20 cellular contexts compared by ENCODE assay signal in the genomic region with DNA sequence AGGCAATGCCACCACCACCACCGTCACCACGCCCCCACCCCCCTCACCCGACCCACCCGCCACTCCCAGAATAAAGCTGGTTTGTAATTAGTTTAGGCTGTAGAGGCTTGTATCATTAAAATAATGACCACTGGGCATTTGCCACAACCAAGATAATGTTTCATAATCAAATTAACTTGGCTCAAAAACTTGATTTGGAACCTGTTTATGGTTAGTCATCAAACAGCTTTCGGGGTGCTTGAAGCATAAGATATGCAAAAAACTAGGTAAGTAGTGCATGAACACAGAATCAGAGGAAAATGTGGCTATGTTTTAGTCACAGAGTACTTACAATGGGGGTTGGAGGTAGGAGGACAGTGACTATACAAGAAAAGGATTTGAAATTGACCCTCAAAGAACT.
DNase-seq lines count a peak whose midpoint lies in the region; ATAC-seq, FAIRE-seq and TF ChIP-seq lines count a peak whose summit lies in the region.
"Had no signal": no experiment of that assay in that cellular context is flagged by ENCODE, and none has a peak within 500 bp of the region (broad histone marks: within the 10 kb centered on the region; RNA-seq: fewer than 3 reads in every experiment).

No MANE protein-coding gene starts in this region.

- intact Hi-C loops in mammary epithelial cell (cut with micrococcal nuclease), result no loop called here
- intact Hi-C loops in MCF 10A (cut with micrococcal nuclease), result no loop called here
- intact Hi-C loops in ovary (cut with DNase I), result no loop called here

- FAIRE-seq in urothelium cell line (lab: Jason Lieb, UNC), result no peak
- FAIRE-seq: G401.6, GM12892, H54 had no signal

- no peaks in the 10 kb centered on the region for H3K36me3 Mint-ChIP-seq in MCF 10A (ENCODE audit: insufficient read depth, unreplicated experiment)
- H3K36me3 Mint-ChIP-seq: CD4-positive, CD25-positive, alpha-beta regulatory T cell; CD8-positive, alpha-beta T cell had no signal

- H3K4me1 Mint-ChIP-seq in MCF 10A (ENCODE audit: insufficient read depth, unreplicated experiment), result no peaks in the 10 kb centered on the region
- H3K4me1 Mint-ChIP-seq: CD4-positive, CD25-positive, alpha-beta regulatory T cell had no signal

- H3K4me3 ChIP-seq in mammary epithelial cell (replicated peaks in 1 of 3; ENCODE audit: insufficient read depth in 1 of 3, low read depth in 2 of 3, low read length in 3 of 3) (no peak overlapping the region), ovary (no peak overlapping the region), neuronal stem cell (ENCODE audit: low read length in 2 of 2) (no peak overlapping the region)
- H3K4me3 ChIP-seq: BLaER1, HAP-1 had no signal

- no TSS peak for BruUV-seq in mammary epithelial cell (replicated peaks; lab: Mats Ljungman, UMichigan)
- BruUV-seq in MCF 10A (replicated peaks; lab: Mats Ljungman, UMichigan), result no TSS peak

- no peak overlapping the region for H3K27ac ChIP-seq in mammary epithelial cell (ENCODE audit: insufficient read depth, low read depth, low read length)
- H3K27ac ChIP-seq in ovary, result no peak overlapping the region
- no peak overlapping the region for H3K27ac ChIP-seq in neuronal stem cell (replicated peaks; ENCODE audit: low read length)
- H3K27ac ChIP-seq: BLaER1, C4-2B had no signal

- no peaks in the 10 kb centered on the region for H3K9me3 Mint-ChIP-seq in MCF 10A (ENCODE audit: unreplicated experiment)
- H3K9me3 Mint-ChIP-seq: CD4-positive, CD25-positive, alpha-beta regulatory T cell; CD8-positive, alpha-beta T cell had no signal

- TF ChIP-seq CTCF in mammary epithelial cell (conservative IDR thresholded peaks at IDR 0.05 in 1 of 2, IDR thresholded peaks at IDR 0.05 in 1 of 2; ENCODE audit: extremely low read depth in 1 of 2, insufficient read depth in 1 of 2, low read depth in 1 of 2, low read length in 2 of 2) (no peak), MCF 10A (IDR thresholded peaks at IDR 0.05; ENCODE audit: unreplicated experiment) (no peak), ovary (IDR thresholded peaks at IDR 0.05) (no peak)

- H2BK5ac ChIP-seq in neuronal stem cell (ENCODE audit: low read length), result no peak overlapping the region

- DNase-seq in mammary epithelial cell (peak; percentile 1), MCF 10A (ENCODE audit: unreplicated experiment) (no peak), NCI-H526 treated with DMSO at 0.1 percent for 48 hours (lab: John Stamatoyannopoulos, UW) (peak; percentile 14), ovary (no peak), urothelium cell line (ENCODE audit: low spot score) (no peak), neuronal stem cell (ENCODE audit: low spot score) (no peak)
- DNase-seq: Caco-2; CD4-positive, CD25-positive, alpha-beta regulatory T cell; CD8-positive, alpha-beta T cell; DMS153; DND-41; GOT3; HFFc6 had no signal

- dilution Hi-C loops in mammary epithelial cell (cut with HindIII; ENCODE audit: low sequenced_read_pairs), result no loop called here

- H2BK120ac ChIP-seq in neuronal stem cell (ENCODE audit: low read depth, low read length), result no peak overlapping the region

- WGBS in mammary epithelial cell (ENCODE audit: low coverage, missing lambda C conversion rate), result 64% methylated on average over 2 of the region's 5 CpGs
- WGBS in ovary, 3 donors, result 90 to 97% (median 94%) methylated on average over 5 of the region's 5 CpGs
- no CpG with 5 or more reads among the region's 5 CpGs for WGBS in neuronal stem cell (ENCODE audit: extremely low coverage in 2 of 2, insufficient read length in 2 of 2, insufficient replicate concordance in 1 of 2), 2 donors

- no peak overlapping the region for H3K14ac ChIP-seq in neuronal stem cell (ENCODE audit: low read length)

- no peak overlapping the region for H2BK15ac ChIP-seq in neuronal stem cell (ENCODE audit: low read length)

- POLR2A ChIA-PET in MCF 10A (lab: Yijun Ruan, JAX), result no interaction called here

- TF ChIP-seq EP300 in ovary (IDR thresholded peaks at IDR 0.05), result no peak

- H3K27ac Mint-ChIP-seq in MCF 10A (ENCODE audit: low read depth, unreplicated experiment), result no peak overlapping the region
- H3K27ac Mint-ChIP-seq: CD4-positive, CD25-positive, alpha-beta regulatory T cell; CD8-positive, alpha-beta T cell; HFFc6 had no signal

- no peaks in the 10 kb centered on the region for H4K20me1 ChIP-seq in mammary epithelial cell (ENCODE audit: insufficient read depth, low read length)
- H4K20me1 ChIP-seq: BLaER1 had no signal

- no peak overlapping the region for H3K4ac ChIP-seq in neuronal stem cell (ENCODE audit: low read length)

- no peak overlapping the region for H3K9ac ChIP-seq in mammary epithelial cell (ENCODE audit: insufficient read depth, low read length)
- no peak overlapping the region for H3K9ac ChIP-seq in neuronal stem cell (ENCODE audit: low read depth, low read length, poor library complexity)
- H3K9ac ChIP-seq: BLaER1 had no signal

- H3K4me2 ChIP-seq in mammary epithelial cell (ENCODE audit: insufficient read depth, low read depth, low read length) (no peak overlapping the region), neuronal stem cell (ENCODE audit: insufficient read depth, low read length, poor library complexity, severe bottlenecking) (no peak overlapping the region)
- H3K4me2 ChIP-seq: BLaER1 had no signal

- H2AFZ ChIP-seq in mammary epithelial cell (ENCODE audit: low read depth, low read length), result no peak overlapping the region
- no peak overlapping the region for H2AFZ ChIP-seq in neuronal stem cell (ENCODE audit: low read length)

- H3K27me3 ChIP-seq in mammary epithelial cell (ENCODE audit: insufficient read depth, low read length) (no peaks in the 10 kb centered on the region), ovary (no peaks in the 10 kb centered on the region), neuronal stem cell (ENCODE audit: control insufficient read depth in 3 of 3, insufficient read depth in 3 of 3, low read depth in 1 of 3, low read length in 3 of 3) (no peaks in the 10 kb centered on the region)
- H3K27me3 ChIP-seq: BLaER1 had no signal

- ATAC-seq in esophagus mucosa, result peak; percentile 42
- ATAC-seq: CD8-positive, alpha-beta T cell had no signal

- no peak overlapping the region for H4K91ac ChIP-seq in neuronal stem cell (ENCODE audit: low read depth, low read length, poor library complexity)

- no peak overlapping the region for H2AK5ac ChIP-seq in neuronal stem cell (ENCODE audit: low read depth, low read length)

- no peak overlapping the region for H2BK12ac ChIP-seq in neuronal stem cell (ENCODE audit: low read length)

- TF ChIP-seq POLR2A in ovary (IDR thresholded peaks at IDR 0.05), result no peak

- H3K23ac ChIP-seq in neuronal stem cell (ENCODE audit: low read depth, low read length, poor library complexity), result no peak overlapping the region

- CTCF ChIA-PET in mammary epithelial cell (lab: Charles Lee; ENCODE audit: low non-redundant PET) (no interaction called here), MCF 10A (lab: Yijun Ruan, JAX) (no interaction called here)

- no peaks in the 10 kb centered on the region for H3K79me2 ChIP-seq in mammary epithelial cell (ENCODE audit: insufficient read depth, low read length)

- H3K79me1 ChIP-seq in neuronal stem cell (ENCODE audit: low read depth, low read length), result no peaks in the 10 kb centered on the region

- no peak overlapping the region for H4K8ac ChIP-seq in neuronal stem cell (ENCODE audit: low read depth, low read length)

- H3K4me1 ChIP-seq in mammary epithelial cell (ENCODE audit: insufficient read depth, low read length), result no peaks in the 10 kb centered on the region
- H3K4me1 ChIP-seq in ovary (ENCODE audit: insufficient read depth), result no peaks in the 10 kb centered on the region
- H3K4me1 ChIP-seq in neuronal stem cell (ENCODE audit: control insufficient read depth in 2 of 2, insufficient read depth in 1 of 2, low read depth in 1 of 2, low read length in 2 of 2), result peaks cover 0 to 4% of the 10 kb centered on the region in 2 donors
- H3K4me1 ChIP-seq: BLaER1 had no signal

- H3K4me3 Mint-ChIP-seq in MCF 10A (ENCODE audit: unreplicated experiment), result no peak overlapping the region
- H3K4me3 Mint-ChIP-seq: CD4-positive, CD25-positive, alpha-beta regulatory T cell; CD8-positive, alpha-beta T cell; HFFc6 had no signal

- no peaks in the 10 kb centered on the region for H3K36me3 ChIP-seq in mammary epithelial cell (ENCODE audit: insufficient read depth, low read length)
- H3K36me3 ChIP-seq in ovary, result no peaks in the 10 kb centered on the region
- no peaks in the 10 kb centered on the region for H3K36me3 ChIP-seq in neuronal stem cell (replicated peaks in 1 of 2; ENCODE audit: control insufficient read depth in 2 of 2, insufficient read depth in 2 of 2, low read length in 2 of 2)
- H3K36me3 ChIP-seq: BLaER1, HAP-1 had no signal

- no peak overlapping the region for H3K18ac ChIP-seq in neuronal stem cell (ENCODE audit: low read length)

- in situ Hi-C loops in mammary epithelial cell (cut with MboI; ENCODE audit: low sequenced_read_pairs in 2 of 2), result no loop called here

- no peaks in the 10 kb centered on the region for H3K27me3 Mint-ChIP-seq in MCF 10A (ENCODE audit: insufficient read depth, unreplicated experiment)
- H3K27me3 Mint-ChIP-seq: CD4-positive, CD25-positive, alpha-beta regulatory T cell had no signal

- no peaks in the 10 kb centered on the region for H3K9me3 ChIP-seq in mammary epithelial cell (replicated peaks; ENCODE audit: insufficient read depth, low read length)
- no peaks in the 10 kb centered on the region for H3K9me3 ChIP-seq in ovary
- peaks cover 0 to 3% of the 10 kb centered on the region in 2 donors for H3K9me3 ChIP-seq in neuronal stem cell (replicated peaks in 1 of 2; ENCODE audit: control insufficient read depth in 2 of 2, insufficient read depth in 1 of 2, low read depth in 1 of 2, low read length in 2 of 2)
- H3K9me3 ChIP-seq: BLaER1, Caco-2, HAP-1 had no signal

Comparison
In these comparisons a context has a peak if more than half of its experiments do, and no peak if none do; other contexts are left out.
1. DNase-seq: peak in mammary epithelial cell (single experiment) and NCI-H526 treated with DMSO at 0.1 percent for 48 hours (single experiment); none in MCF 10A (single experiment), ovary (0 of 5), urothelium cell line (single experiment) and neuronal stem cell (single experiment).